10 cellular contexts compared by ENCODE assay signal in the genomic region with DNA sequence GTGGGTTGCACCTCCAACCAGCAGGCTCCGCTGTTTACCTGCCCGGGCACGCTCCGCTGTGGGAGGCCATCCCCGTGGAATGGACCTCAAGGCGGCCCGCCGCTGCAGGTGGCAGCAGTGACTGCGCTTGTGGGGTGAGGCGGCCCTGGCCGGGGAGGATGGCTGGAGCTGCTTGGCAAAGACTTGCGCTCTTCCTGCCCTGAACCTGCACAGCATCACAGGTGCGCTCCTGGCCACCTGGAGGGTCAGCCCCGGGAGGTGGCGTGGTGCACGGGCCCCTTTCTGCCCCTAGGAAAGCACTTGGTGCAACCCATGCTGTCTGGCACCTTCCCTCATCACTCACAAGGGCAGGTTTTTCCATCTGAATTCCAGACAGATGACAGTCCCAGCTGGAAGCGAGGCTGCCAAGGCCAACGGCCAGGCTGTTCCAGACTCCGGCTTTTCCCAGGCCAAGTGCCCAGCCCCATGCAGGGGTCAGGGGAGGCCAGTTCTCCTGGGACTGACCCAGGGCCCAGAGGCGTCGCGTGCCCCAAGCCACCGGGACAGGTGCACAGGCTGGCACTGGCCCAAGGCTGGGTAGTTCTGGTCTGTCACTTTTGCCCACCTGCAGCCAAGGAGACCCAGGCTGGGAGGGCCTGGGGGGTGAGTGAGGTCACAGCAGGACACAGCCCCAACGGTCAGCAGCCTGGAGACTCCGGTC. TPM values are rescaled to one million over a fixed set of nuclear protein-coding genes. Genes with fewer than 3 reads are reported as not detected.
DNase-seq lines count a peak whose midpoint lies in the region; ATAC-seq, FAIRE-seq and TF ChIP-seq lines count a peak whose summit lies in the region.
"Had no signal": no experiment of that assay in that cellular context is flagged by ENCODE, and none has a peak within 500 bp of the region (broad histone marks: within the 10 kb centered on the region; RNA-seq: fewer than 3 reads in every experiment).

No MANE protein-coding gene starts in this region.

- DNase-seq in 8988T (peak; percentile 60), HTR-8/SVneo (ENCODE audit: insufficient read length, low spot score) (peak; percentile 59), RPMI7951 (ENCODE audit: low read depth) (peak; percentile 24), hepatocyte (ENCODE audit: low spot score) (no peak), NCI-H446 (lab: John Stamatoyannopoulos, UW) (no peak), NOMO-1 treated with dmso at 0.1 percent for 144 hours (lab: John Stamatoyannopoulos, UW; ENCODE audit: unreplicated experiment) (no peak)

- H2AFZ ChIP-seq in hepatocyte: no peak overlapping the region

- peak overlapping the region; percentile 34 for H3K27ac ChIP-seq in hepatocyte
- H3K27ac ChIP-seq: BLaER1 treated with 17β-estradiol and CSF1 and Interleukin-3, amounts not matched to agents 10 nM and 100 nM; neutrophil had no signal

- peak; percentile 5 for TF ChIP-seq CTCF in hepatocyte (IDR thresholded peaks at IDR 0.05; ENCODE audit: poor library complexity)

- peaks cover 14% of the 10 kb centered on the region for H3K4me1 ChIP-seq in hepatocyte (ENCODE audit: insufficient read depth)

- ATAC-seq in GM21381 (IDR thresholded peaks at IDR 0.05; ENCODE audit: unreplicated experiment): no peak
- ATAC-seq in HG03175 (IDR thresholded peaks at IDR 0.05; ENCODE audit: unreplicated experiment): no peak

- no peak for FAIRE-seq in HTR-8/SVneo (lab: Jason Lieb, UNC)

- H3K4me3 ChIP-seq in hepatocyte: no peak overlapping the region
- H3K4me3 ChIP-seq: BLaER1 treated with 17β-estradiol and CSF1 and Interleukin-3, amounts not matched to agents 10 nM and 100 nM had no signal

- no peaks in the 10 kb centered on the region for H4K20me1 ChIP-seq in hepatocyte (ENCODE audit: insufficient read depth, poor library complexity, severe bottlenecking)

- peak overlapping the region; percentile 42 for H3K4me2 ChIP-seq in hepatocyte
- H3K4me2 ChIP-seq: BLaER1 treated with 17β-estradiol and CSF1 and Interleukin-3, amounts not matched to agents 10 nM and 100 nM had no signal

- H3K36me3 ChIP-seq in hepatocyte (replicated peaks; ENCODE audit: insufficient read depth, low read depth): no peaks in the 10 kb centered on the region
- H3K36me3 ChIP-seq: BLaER1 treated with 17β-estradiol and CSF1 and Interleukin-3, amounts not matched to agents 10 nM and 100 nM; neutrophil had no signal

- H3K9me3 ChIP-seq in hepatocyte (ENCODE audit: low read depth): no peaks in the 10 kb centered on the region
- H3K9me3 ChIP-seq: BLaER1 treated with 17β-estradiol and CSF1 and Interleukin-3, amounts not matched to agents 10 nM and 100 nM; neutrophil had no signal

- no peaks in the 10 kb centered on the region for H3K9me2 ChIP-seq in hepatocyte (replicated peaks; ENCODE audit: insufficient read depth)

- no peaks in the 10 kb centered on the region for H3K79me2 ChIP-seq in hepatocyte

- H3K27me3 ChIP-seq in hepatocyte: no peaks in the 10 kb centered on the region

- 72% methylated on average over 25 of the region's 25 CpGs for WGBS in hepatocyte (ENCODE audit: low lambda C conversion rate, missing lambda C conversion rate)

RNA-seq across cellular contexts. Expression of a gene that starts 13.3 kb away (rescaled TPM):
- total RNA-seq in RPMI7951 (2014; rRNA removed; shearing (Covaris generic)): not detected in 2 replicates
- total RNA-seq in hepatocyte: 0.10 TPM in 1 of 2 replicates, not detected in the other
- polyA plus RNA-seq in hepatocyte: not detected in 2 replicates

RNA-seq across cellular contexts. Expression of a gene that starts 25.8 kb away (rescaled TPM):
- 0.24 TPM in 1 of 2 replicates, not detected in the other for total RNA-seq in RPMI7951 (2014; rRNA removed; shearing (Covaris generic))
- total RNA-seq in hepatocyte: not detected in 2 replicates
- polyA plus RNA-seq in hepatocyte: not detected in 2 replicates

RNA-seq across cellular contexts. Expression of a gene that starts 33.3 kb away (rescaled TPM):
- 2.4 and 3.0 TPM in 2 replicates for total RNA-seq in RPMI7951 (2014; rRNA removed; shearing (Covaris generic))
- 27.7 and 32.6 TPM in 2 replicates for total RNA-seq in hepatocyte
- polyA plus RNA-seq in hepatocyte: 46.0 and 58.0 TPM in 2 replicates

RNA-seq across cellular contexts. Expression of a gene that starts 33.5 kb away (rescaled TPM):
- 29.2 and 31.0 TPM in 2 replicates for total RNA-seq in RPMI7951 (2014; rRNA removed; shearing (Covaris generic))
- 30.5 and 33.4 TPM in 2 replicates for total RNA-seq in hepatocyte
- 25.4 and 25.7 TPM in 2 replicates for polyA plus RNA-seq in hepatocyte

RNA-seq across cellular contexts. Expression of a gene that starts 51.3 kb away (rescaled TPM):
- total RNA-seq in RPMI7951 (2014; rRNA removed; shearing (Covaris generic)): 17.2 and 19.7 TPM in 2 replicates
- 9.3 and 9.7 TPM in 2 replicates for total RNA-seq in hepatocyte
- 9.9 and 15.0 TPM in 2 replicates for polyA plus RNA-seq in hepatocyte

Comparison
In these comparisons a context has a peak if more than half of its experiments do, and no peak if none do; other contexts are left out.
1. DNase-seq: peak in 8988T (single experiment), HTR-8/SVneo (single experiment) and RPMI7951 (single experiment); none in hepatocyte (single experiment), NCI-H446 (0 of 2) and NOMO-1 treated with dmso at 0.1 percent for 144 hours (single experiment).